31 cellular contexts compared by ENCODE assay signal in the genomic region with DNA sequence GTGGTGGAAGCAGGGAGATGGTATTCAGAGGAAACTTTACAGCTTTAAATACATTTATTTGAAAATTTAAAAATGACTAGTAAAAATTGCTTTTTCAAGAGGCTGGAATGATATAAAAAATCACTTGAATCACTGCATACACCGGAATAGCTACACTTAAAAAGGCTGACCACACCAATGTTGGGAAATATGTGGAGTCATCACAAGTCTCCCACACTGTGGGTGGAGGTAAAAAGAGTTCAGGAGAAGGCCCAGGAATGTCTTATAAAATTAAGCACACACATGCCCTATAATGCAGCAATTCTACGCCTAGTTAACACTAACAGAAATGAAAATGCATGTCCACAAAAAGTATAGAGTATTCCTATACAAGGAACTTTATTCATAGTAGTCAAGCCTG.
DNase-seq lines count a peak whose midpoint lies in the region; ATAC-seq and TF ChIP-seq lines count a peak whose summit lies in the region.
"Had no signal": no experiment of that assay in that cellular context is flagged by ENCODE, and none has a peak within 500 bp of the region (broad histone marks: within the 10 kb centered on the region; RNA-seq: fewer than 3 reads in every experiment).

No MANE protein-coding gene starts in this region.

- TF ChIP-seq POLR2A in esophagus squamous epithelium (IDR thresholded peaks at IDR 0.05), result no peak

- TF ChIP-seq CTCF in AG10803 (conservative IDR thresholded peaks at IDR 0.05; ENCODE audit: low read length) (no peak), epithelial cell of esophagus (IDR thresholded peaks at IDR 0.05; ENCODE audit: insufficient read depth, low read depth, low read length, missing control alignments) (no peak), left lung (IDR thresholded peaks at IDR 0.05) (no peak), esophagus squamous epithelium (IDR thresholded peaks at IDR 0.05) (no peak)

- H3K27ac ChIP-seq in left lung (no peak overlapping the region), esophagus squamous epithelium (no peak overlapping the region)
- H3K27ac ChIP-seq: A549, C4-2B, gastrocnemius medialis, pancreas, right atrium auricular region, SJCRH30, testis had no signal

- ATAC-seq in left lung (peak; percentile 56), GM18909 (IDR thresholded peaks at IDR 0.05; ENCODE audit: poor library complexity, unreplicated experiment) (no peak), HG03521 (IDR thresholded peaks at IDR 0.05; ENCODE audit: unreplicated experiment) (no peak)
- ATAC-seq: A549; activated CD4-positive, alpha-beta T cell treated with anti-CD3 and anti-CD28 coated beads for 36 hours; activated naive CD8-positive, alpha-beta T cell treated with anti-CD3 and anti-CD28 coated beads, Interleukin-2, amount 50 U/mL, for 24 hours; gastrocnemius medialis; K562; natural killer cell treated with Interleukin-12 subunit alpha and Interleukin-12 subunit beta and Interleukin-15 and Interleukin-18, amount 100 ng/mL, for 72 hours; Panc1 had no signal

- DNase-seq in AG10803 (ENCODE audit: low read depth), result peak; percentile 73
- peak; percentile 65 for DNase-seq in NCI-H226
- DNase-seq in epithelial cell of esophagus (ENCODE audit: low read depth), result peak; percentile 58
- no peak for DNase-seq in left lung
- no peak for DNase-seq in esophagus squamous epithelium (lab: John Stamatoyannopoulos, UW)
- DNase-seq in GDM1 (lab: John Stamatoyannopoulos, UW), result no peak
- DNase-seq: activated CD4-positive, alpha-beta T cell treated with anti-CD3 and anti-CD28 coated beads for 36 hours; activated CD8-positive, alpha-beta memory T cell treated with anti-CD3 and anti-CD28 coated beads for 24 hours; activated gamma-delta T cell treated with Interleukin-2 at 50 U/mL for 16 hours; activated naive CD8-positive, alpha-beta T cell treated with anti-CD3 and anti-CD28 coated beads, Interleukin-2, amount 50 U/mL, for 24 hours; activated T-cell treated with anti-CD3 and anti-CD28 coated beads, Interleukin-2, amount 50 U/mL, for 1 hour; dermis blood vessel endothelial cell; gastrocnemius medialis; hypothalamus; MV-4-11; NCI-H146; NCI-H524; pancreas; SJCRH30; stimulated activated CD4-positive, alpha-beta T cell treated with anti-CD3 and anti-CD28 coated beads, Interleukin-12 subunit alpha, Interleukin-12 subunit beta, amount 100 ng/mL, for 4 hours; stimulated activated CD4-positive, alpha-beta T cell treated with anti-CD3 and anti-CD28 coated beads, Interleukin-4, amount 100 ng/mL, for 4 hours; stimulated activated naive CD4-positive, alpha-beta T cell; testis had no signal

- H3K4me3 ChIP-seq in AG10803 (ENCODE audit: low read length), result no peak overlapping the region
- H3K4me3 ChIP-seq in epithelial cell of esophagus (ENCODE audit: low read length), result no peak overlapping the region
- no peak overlapping the region for H3K4me3 ChIP-seq in left lung
- H3K4me3 ChIP-seq in esophagus squamous epithelium, result no peak overlapping the region
- H3K4me3 ChIP-seq: A549, gastrocnemius medialis, K562, pancreas, right atrium auricular region, SJCRH30, testis had no signal

- H3K27me3 ChIP-seq in left lung, result peaks cover 0 to 4% of the 10 kb centered on the region in 2 donors
- no peaks in the 10 kb centered on the region for H3K27me3 ChIP-seq in esophagus squamous epithelium
- H3K27me3 ChIP-seq: gastrocnemius medialis, pancreas, right atrium auricular region, testis had no signal

- H3K9me3 ChIP-seq in left lung, result no peaks in the 10 kb centered on the region
- no peaks in the 10 kb centered on the region for H3K9me3 ChIP-seq in esophagus squamous epithelium
- H3K9me3 ChIP-seq: A549, gastrocnemius medialis, pancreas, right atrium auricular region, SJCRH30, testis had no signal

- H3K36me3 ChIP-seq in left lung (no peaks in the 10 kb centered on the region), esophagus squamous epithelium (no peaks in the 10 kb centered on the region)
- H3K36me3 ChIP-seq: gastrocnemius medialis, pancreas, right atrium auricular region, SJCRH30 had no signal

- H3K4me1 ChIP-seq in left lung (no peaks in the 10 kb centered on the region), esophagus squamous epithelium (peaks cover 0 to 6% (median 0%) of the 10 kb centered on the region in 3 donors)
- H3K4me1 ChIP-seq: A549, gastrocnemius medialis, pancreas, right atrium auricular region, SJCRH30, testis had no signal

- WGBS in esophagus squamous epithelium, 2 donors, result 59 to 69% methylated on average over 2 of the region's 2 CpGs

- intact Hi-C loops in left lung (cut with DNase I) (no loop called here), esophagus squamous epithelium (cut with DNase I) (no loop called here)

Comparison
In these comparisons a context has a peak if more than half of its experiments do, and no peak if none do; other contexts are left out.
1. DNase-seq: peak in AG10803 (single experiment), NCI-H226 (single experiment) and epithelial cell of esophagus (single experiment); none in left lung (0 of 2), esophagus squamous epithelium (single experiment) and GDM1 (single experiment).